In the genomic region with DNA sequence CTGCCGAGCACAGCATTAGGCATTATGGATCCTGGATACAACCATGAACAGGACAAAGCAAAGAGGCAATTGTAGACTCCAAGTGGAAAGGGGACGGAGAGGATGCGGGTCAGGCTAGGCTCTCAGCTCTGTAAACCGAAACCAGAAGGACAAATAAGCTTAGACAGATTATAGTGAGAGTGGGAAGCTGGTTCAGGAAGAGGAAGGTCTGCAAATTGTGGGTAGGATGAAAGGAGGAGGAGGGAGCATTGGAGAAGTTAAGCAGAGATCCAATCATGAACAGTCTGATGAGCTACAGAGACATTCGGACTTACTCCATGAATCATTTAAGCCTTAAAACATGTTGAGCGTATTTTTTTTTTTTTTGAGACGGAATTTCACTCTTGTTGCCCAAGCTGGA, we compare ENCODE assay signal across 11 cellular contexts. TPM values are rescaled to one million over a fixed set of nuclear protein-coding genes. Genes with fewer than 3 reads are reported as not detected.
DNase-seq lines count a peak whose midpoint lies in the region; ATAC-seq and TF ChIP-seq lines count a peak whose summit lies in the region.
"Had no signal": no experiment of that assay in that cellular context is flagged by ENCODE, and none has a peak within 500 bp of the region (broad histone marks: within the 10 kb centered on the region; RNA-seq: fewer than 3 reads in every experiment).

No MANE protein-coding gene starts in this region.

- H3K27me3 ChIP-seq in gastroesophageal sphincter, result no peaks in the 10 kb centered on the region
- H3K27me3 ChIP-seq: SJCRH30, tibial nerve had no signal

- no peak overlapping the region for H3K4me3 ChIP-seq in gastroesophageal sphincter
- H3K4me3 ChIP-seq: SJCRH30, tibial nerve had no signal

- peak overlapping the region; percentile 29 for H3K4me3 Mint-ChIP-seq in central memory CD8-positive, alpha-beta T cell
- H3K4me3 Mint-ChIP-seq in stimulated activated naive CD8-positive, alpha-beta T cell treated with anti-CD3 and anti-CD28 coated beads, Interleukin-15, amount 100 ng/mL, for 72 hours, result peak overlapping the region; percentile 36 to 94

- no peaks in the 10 kb centered on the region for H3K9me3 Mint-ChIP-seq in central memory CD8-positive, alpha-beta T cell
- H3K9me3 Mint-ChIP-seq in stimulated activated naive CD8-positive, alpha-beta T cell treated with anti-CD3 and anti-CD28 coated beads, Interleukin-15, amount 100 ng/mL, for 72 hours, result no peaks in the 10 kb centered on the region

- peak overlapping the region; percentile 26 for H3K27ac Mint-ChIP-seq in central memory CD8-positive, alpha-beta T cell (ENCODE audit: low read depth)
- peak overlapping the region; percentile 5 to 79 for H3K27ac Mint-ChIP-seq in stimulated activated naive CD8-positive, alpha-beta T cell treated with anti-CD3 and anti-CD28 coated beads, Interleukin-15, amount 100 ng/mL, for 72 hours

- peaks cover 3% of the 10 kb centered on the region for H3K36me3 Mint-ChIP-seq in central memory CD8-positive, alpha-beta T cell (ENCODE audit: insufficient read depth)

- TF ChIP-seq CTCF in gastroesophageal sphincter (IDR thresholded peaks at IDR 0.05), result no peak

- WGBS in gastroesophageal sphincter (ENCODE audit: low coverage in 1 of 2), 2 donors, result 63 to 74% methylated on average over 7 of the region's 7 CpGs

- peak; percentile 19 for DNase-seq in activated effector memory CD4-positive, alpha-beta T cell treated with anti-CD3 and anti-CD28 coated beads, Interleukin-2, amount 50 U/mL, for 16 hours
- DNase-seq in activated effector memory CD4-positive, alpha-beta T cell treated with Interleukin-2 at 50 U/mL for 16 hours, result no peak
- peak; percentile 59 for DNase-seq in NOMO-1 treated with dmso at 0.1 percent for 144 hours (lab: John Stamatoyannopoulos, UW; ENCODE audit: unreplicated experiment)
- DNase-seq in central memory CD8-positive, alpha-beta T cell (ENCODE audit: low spot score in 2 of 2), result no peak
- no peak for DNase-seq in stimulated activated naive CD8-positive, alpha-beta T cell treated with anti-CD3 and anti-CD28 coated beads, Interleukin-15, amount 100 ng/mL, for 72 hours
- no peak for DNase-seq in dermis blood vessel endothelial cell
- DNase-seq: stimulated activated CD4-positive, alpha-beta T cell treated with anti-CD3 and anti-CD28 coated beads, Interleukin-1b, Interleukin-23, amount 100 ng/mL, for 48 hours had no signal

- no peak overlapping the region for H3K27ac ChIP-seq in gastroesophageal sphincter
- H3K27ac ChIP-seq: SJCRH30, tibial nerve had no signal

- H3K36me3 ChIP-seq in gastroesophageal sphincter, result peaks cover 0 to 1% of the 10 kb centered on the region in 2 donors

- peaks cover 0 to 36% (median 5%) of the 10 kb centered on the region in 3 donors for H3K4me1 ChIP-seq in gastroesophageal sphincter

- no peaks in the 10 kb centered on the region for H3K27me3 Mint-ChIP-seq in central memory CD8-positive, alpha-beta T cell
- no peaks in the 10 kb centered on the region for H3K27me3 Mint-ChIP-seq in stimulated activated naive CD8-positive, alpha-beta T cell treated with anti-CD3 and anti-CD28 coated beads, Interleukin-15, amount 100 ng/mL, for 72 hours

- ATAC-seq in central memory CD8-positive, alpha-beta T cell (replicated peaks; ENCODE audit: extremely low read depth, poor library complexity, severe bottlenecking), result no peak
- ATAC-seq in stimulated activated naive CD8-positive, alpha-beta T cell treated with anti-CD3 and anti-CD28 coated beads, Interleukin-15, amount 100 ng/mL, for 72 hours, result no peak
- no peak for ATAC-seq in HG03159 (IDR thresholded peaks at IDR 0.05; ENCODE audit: unreplicated experiment)
- no peak for ATAC-seq in gastroesophageal sphincter

- H3K4me1 Mint-ChIP-seq in central memory CD8-positive, alpha-beta T cell, result peaks cover 27% of the 10 kb centered on the region
- peaks cover 37% of the 10 kb centered on the region for H3K4me1 Mint-ChIP-seq in stimulated activated naive CD8-positive, alpha-beta T cell treated with anti-CD3 and anti-CD28 coated beads, Interleukin-15, amount 100 ng/mL, for 72 hours

- no peak for TF ChIP-seq EP300 in gastroesophageal sphincter (IDR thresholded peaks at IDR 0.05)

- no peak for TF ChIP-seq POLR2A in gastroesophageal sphincter (IDR thresholded peaks at IDR 0.05)

- no peaks in the 10 kb centered on the region for H3K9me3 ChIP-seq in gastroesophageal sphincter
- H3K9me3 ChIP-seq: SJCRH30, tibial nerve had no signal

RNA-seq across cellular contexts. Expression of a gene that starts 3.0 kb away (rescaled TPM):
- total RNA-seq in dermis blood vessel endothelial cell (50.7 and 53.0 TPM in 2 replicates), gastroesophageal sphincter (10 to 100 TPM; 31.1 to 57.0 (median 48.1) TPM)

Comparison
In these comparisons a context has a peak if more than half of its experiments do, and no peak if none do; other contexts are left out.
1. DNase-seq: peak in activated effector memory CD4-positive, alpha-beta T cell treated with anti-CD3 and anti-CD28 coated beads, Interleukin-2, amount 50 U/mL, for 16 hours (single experiment) and NOMO-1 treated with dmso at 0.1 percent for 144 hours (single experiment); none in activated effector memory CD4-positive, alpha-beta T cell treated with Interleukin-2 at 50 U/mL for 16 hours (single experiment), central memory CD8-positive, alpha-beta T cell (0 of 2), stimulated activated naive CD8-positive, alpha-beta T cell treated with anti-CD3 and anti-CD28 coated beads, Interleukin-15, amount 100 ng/mL, for 72 hours (0 of 2) and dermis blood vessel endothelial cell (single experiment).